ENCODE assay signal across 1 cellular context in the genomic region with DNA sequence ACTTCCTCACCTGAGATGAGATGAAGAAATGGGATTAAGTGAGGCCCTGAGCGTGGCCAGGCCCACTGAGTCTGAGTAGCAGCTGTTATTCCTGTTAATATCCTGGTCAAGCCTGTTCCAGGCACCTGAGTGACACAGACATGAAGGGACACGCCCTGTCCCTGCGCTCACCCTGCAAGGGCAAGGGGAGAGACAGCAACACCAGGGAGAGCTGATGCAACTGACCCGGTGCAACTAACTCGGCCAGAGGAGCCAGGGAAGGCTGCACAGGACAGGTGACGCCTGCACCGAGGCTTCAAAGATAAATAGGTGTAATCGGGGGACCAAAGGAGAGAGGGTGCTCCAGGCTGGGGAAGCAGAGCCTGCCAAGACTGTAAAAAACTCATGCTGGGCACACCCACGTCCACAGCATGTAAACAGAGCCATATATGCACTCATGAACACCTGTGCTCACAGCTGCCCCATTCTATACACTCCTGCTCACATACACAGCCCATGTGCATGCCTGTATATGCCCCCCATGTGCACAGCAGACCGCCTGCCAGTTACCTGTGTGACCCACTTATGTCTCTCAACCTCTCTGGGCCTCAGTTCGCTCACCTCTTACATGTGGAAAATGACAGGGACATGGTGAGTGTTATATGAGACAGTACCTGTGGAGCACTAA.
TF ChIP-seq lines count a peak whose summit lies in the region.

No MANE protein-coding gene starts in this region.

TF ChIP-seq in HCT116, 20 proteins besides CTCF, POLR2A, EP300 and RAD21:
- TF ChIP-seq TCF7L2 (IDR thresholded peaks at IDR 0.05; ENCODE audit: borderline replicate concordance, extremely low read depth, insufficient read depth, insufficient read length) (peak; percentile 85), POLR2AphosphoS5 (IDR thresholded peaks at IDR 0.05; ENCODE audit: low read depth, low read length) (peak; percentile 61), YY1 (IDR thresholded peaks at IDR 0.05; ENCODE audit: extremely low read depth, insufficient replicate concordance, low read depth, low read length) (no peak)
